In genomic region chr5:134904621-134905245, GRCh38 we compare ENCODE assay signal across 8 cellular contexts. TPM values are rescaled to one million over a fixed set of nuclear protein-coding genes. Genes with fewer than 3 reads are reported as not detected.
DNase-seq lines count a peak whose midpoint lies in the region; ATAC-seq and TF ChIP-seq lines count a peak whose summit lies in the region.

PCBD2 (plus strand) TSS chr5:134905131; CDS start chr5:134905140, 9 bp downstream.

- H3K36me3 ChIP-seq in BJ (ENCODE audit: control insufficient read depth, insufficient read depth, low read length), result peaks cover 3% of the 10 kb centered on the region

- ATAC-seq in HG03432 (IDR thresholded peaks at IDR 0.05; ENCODE audit: unreplicated experiment), result peak; percentile 82

- H3K4me3 ChIP-seq in BJ (ENCODE audit: low read depth, low read length), result peak within 1 kb of the TSS; percentile 59

- POLR2A ChIA-PET in BJ (lab: Charles Lee), result interaction anchor here (0.6 kb wide), 2 partner anchors 226 to 451 kb away, joined by 3 read pairs; no protein-coding TSS in a partner anchor

- peak; percentile 82 for TF ChIP-seq POLR2A in GM19193 (IDR thresholded peaks at IDR 0.05; ENCODE audit: extremely low read depth, insufficient read depth, insufficient read length)

- TF ChIP-seq CTCF in BJ (IDR thresholded peaks at IDR 0.05; ENCODE audit: insufficient read depth, low read depth, low read length), result peak; percentile 85

- CTCF ChIA-PET in BJ (lab: Yijun Ruan, JAX), result interaction anchor here (0.6 to 4.2 kb wide), 40 partner anchors 8 to 483 kb away, joined by 3 to 28 read pairs (median 4); partner anchors contain the start of genes C5orf24, CAMLG, DDX46 and TXNDC15

- H3K27me3 ChIP-seq in BJ (ENCODE audit: control insufficient read depth, insufficient read depth, low read length), result no peaks in the 10 kb centered on the region

- DNase-seq in BJ (ENCODE audit: low read depth) (peak; percentile 31), NCI-H460 (ENCODE audit: extremely low read depth, low read depth) (peak; percentile 90), cerebellar cortex (ENCODE audit: low spot score) (peak; percentile 80), kidney glomerular epithelial cell (lab: John Stamatoyannopoulos, UW) (peak; percentile 69)
- peak; percentile 96 for DNase-seq in activated CD4-positive, CD25-positive, alpha-beta regulatory T cell treated with anti-CD3 and anti-CD28 coated beads, Interleukin-2, amount 50 U/mL, for 72 hours
- DNase-seq in stimulated activated CD4-positive, alpha-beta T cell treated with anti-CD3 and anti-CD28 coated beads, Interleukin-15, amount 100 ng/mL, for 48 hours (ENCODE audit: low read depth in 2 of 2), result peak; percentile 88 to 91

RNA-seq across cellular contexts. Expression of gene PCBD2, which starts in this region (rescaled TPM):
- polyA plus RNA-seq in BJ (2011; rRNA removed), result 3.3 and 5.6 TPM in 2 replicates
- 1.3 and 2.1 TPM in 2 replicates for polyA minus RNA-seq in BJ (2011; rRNA and poly(A)+ RNA removed)
- 14.5 and 15.1 TPM in 2 replicates for total RNA-seq in NCI-H460 (2014; rRNA removed; shearing (Covaris generic))
- polyA plus RNA-seq in NCI-H460 (2014; cell fraction: nucleus; rRNA removed), result 10.7 and 14.1 TPM in 2 replicates

Comparison
In these comparisons a context has a peak if more than half of its experiments do, and no peak if none do; other contexts are left out.
1. Peak in every context shown above with its lines: DNase-seq, ATAC-seq and H3K4me3 ChIP-seq.
2. DNase-seq: peak in every context shown above with its lines; median percentile 96 in activated CD4-positive, CD25-positive, alpha-beta regulatory T cell treated with anti-CD3 and anti-CD28 coated beads, Interleukin-2, amount 50 U/mL, for 72 hours; 90 in NCI-H460; 90 in stimulated activated CD4-positive, alpha-beta T cell treated with anti-CD3 and anti-CD28 coated beads, Interleukin-15, amount 100 ng/mL, for 48 hours; 80 in cerebellar cortex; 69 in kidney glomerular epithelial cell; 31 in BJ.